ENCODE assay signal across 15 cellular contexts in genomic region chr2:174673876-174674275, GRCh38.
"Had no signal": no experiment of that assay in that cellular context is flagged by ENCODE, and none has a peak within 500 bp of the region (broad histone marks: within the 10 kb centered on the region; RNA-seq: fewer than 3 reads in every experiment).

No MANE protein-coding gene starts in this region.

- H3K9me3 Mint-ChIP-seq: activated naive CD4-positive, alpha-beta T cell treated with anti-CD3 and anti-CD28 coated beads, Interleukin-2, amount 50 U/mL, for 24 hours had no signal

- H2AFZ ChIP-seq: parathyroid adenoma had no signal

- H3K36me3 ChIP-seq: thoracic aorta, uterus had no signal

- H3K27me3 Mint-ChIP-seq: activated naive CD4-positive, alpha-beta T cell treated with anti-CD3 and anti-CD28 coated beads, Interleukin-2, amount 50 U/mL, for 24 hours; stimulated activated naive CD8-positive, alpha-beta T cell treated with anti-CD3 and anti-CD28 coated beads, Interleukin-15, amount 100 ng/mL, for 72 hours had no signal

- H3K27ac ChIP-seq: foreskin keratinocyte, heart right ventricle, parathyroid adenoma had no signal

- H3K27ac Mint-ChIP-seq: activated naive CD4-positive, alpha-beta T cell treated with anti-CD3 and anti-CD28 coated beads, Interleukin-2, amount 50 U/mL, for 24 hours; stimulated activated naive CD8-positive, alpha-beta T cell treated with anti-CD3 and anti-CD28 coated beads, Interleukin-15, amount 100 ng/mL, for 72 hours had no signal

- H3K4me1 ChIP-seq: foreskin keratinocyte had no signal

- H3K9ac ChIP-seq: parathyroid adenoma had no signal

- H3K9me3 ChIP-seq: thoracic aorta, uterus had no signal

- H3K27me3 ChIP-seq: foreskin keratinocyte, heart right ventricle, uterus had no signal

- FAIRE-seq: colon, endothelial cell of umbilical vein, kidney had no signal

- H3K4me3 ChIP-seq: heart right ventricle, thoracic aorta, uterus had no signal

- H3K4me3 Mint-ChIP-seq: activated naive CD4-positive, alpha-beta T cell treated with anti-CD3 and anti-CD28 coated beads, Interleukin-2, amount 50 U/mL, for 24 hours; stimulated activated naive CD8-positive, alpha-beta T cell treated with anti-CD3 and anti-CD28 coated beads, Interleukin-15, amount 100 ng/mL, for 72 hours had no signal

- DNase-seq: activated CD4-positive, alpha-beta T cell treated with anti-CD3 and anti-CD28 coated beads, Interleukin-2, amount 50 U/mL, for 1 hour; activated CD4-positive, CD25-positive, alpha-beta regulatory T cell; activated effector memory CD4-positive, alpha-beta T cell treated with Interleukin-2 at 50 U/mL for 16 hours; foreskin keratinocyte; heart right ventricle; kidney; left ventricle myocardium superior; stimulated activated CD4-positive, alpha-beta T cell treated with anti-CD3 and anti-CD28 coated beads, Interleukin-4, amount 100 ng/mL, for 4 hours; stimulated activated naive CD8-positive, alpha-beta T cell treated with anti-CD3 and anti-CD28 coated beads, Interleukin-15, amount 100 ng/mL, for 72 hours; uterus had no signal
